ENCODE assay signal across 33 cellular contexts in genomic region chr11:122155001-122155400, GRCh38. TPM values are rescaled to one million over a fixed set of nuclear protein-coding genes. Genes with fewer than 3 reads are reported as not detected.
DNase-seq lines count a peak whose midpoint lies in the region; ATAC-seq, FAIRE-seq and TF ChIP-seq lines count a peak whose summit lies in the region.
"Had no signal": no experiment of that assay in that cellular context is flagged by ENCODE, and none has a peak within 500 bp of the region (broad histone marks: within the 10 kb centered on the region; RNA-seq: fewer than 3 reads in every experiment).

No MANE protein-coding gene starts in this region.

- ATAC-seq in gastrocnemius medialis = no peak
- ATAC-seq in GM21390 (IDR thresholded peaks at IDR 0.05; ENCODE audit: unreplicated experiment) = no peak
- ATAC-seq: left colon, right lobe of liver, WTC11 had no signal

- TF ChIP-seq CTCF in breast epithelium (IDR thresholded peaks at IDR 0.05) (no peak), mammary epithelial cell (conservative IDR thresholded peaks at IDR 0.05 in 1 of 2, IDR thresholded peaks at IDR 0.05 in 1 of 2; ENCODE audit: extremely low read depth in 1 of 2, insufficient read depth in 1 of 2, low read depth in 1 of 2, low read length in 2 of 2) (no peak), astrocyte (IDR thresholded peaks at IDR 0.05; ENCODE audit: insufficient read depth, low read depth, low read length) (no peak), osteocyte (IDR thresholded peaks at IDR 0.05) (no peak), gastrocnemius medialis (IDR thresholded peaks at IDR 0.05 in 4 of 5, conservative IDR thresholded peaks at IDR 0.05 in 1 of 5) (no peak)

- peaks cover 1% of the 10 kb centered on the region for H3K36me3 Mint-ChIP-seq in astrocyte (ENCODE audit: low read depth, unreplicated experiment)
- H3K36me3 Mint-ChIP-seq in osteocyte (ENCODE audit: unreplicated experiment) = no peaks in the 10 kb centered on the region
- H3K36me3 Mint-ChIP-seq: activated naive CD8-positive, alpha-beta T cell treated with anti-CD3 and anti-CD28 coated beads, Interleukin-2, amount 10 ng/mL, durations not matched to agents 7 days and 5 days; CD8-positive, alpha-beta memory T cell; WTC11 had no signal

- H3K9me3 ChIP-seq in breast epithelium = no peaks in the 10 kb centered on the region
- H3K9me3 ChIP-seq in mammary epithelial cell (replicated peaks; ENCODE audit: insufficient read depth, low read length) = no peaks in the 10 kb centered on the region
- H3K9me3 ChIP-seq in astrocyte (ENCODE audit: insufficient read depth, low read depth, low read length) = no peaks in the 10 kb centered on the region
- H3K9me3 ChIP-seq in gastrocnemius medialis = no peaks in the 10 kb centered on the region
- H3K9me3 ChIP-seq: esophagus squamous epithelium, right lobe of liver, stomach had no signal

- H3K9ac ChIP-seq in mammary epithelial cell (ENCODE audit: insufficient read depth, low read length) = no peak overlapping the region
- peak overlapping the region; percentile 39 for H3K9ac ChIP-seq in astrocyte (ENCODE audit: low read length)

- H3K4me2 ChIP-seq in mammary epithelial cell (ENCODE audit: insufficient read depth, low read depth, low read length) (no peak overlapping the region), astrocyte (ENCODE audit: low read length) (peak overlapping the region; percentile 83)

- WGBS in mammary epithelial cell (ENCODE audit: low coverage, missing lambda C conversion rate) = 92% methylated on average over 1 of the region's 1 CpG

- no peak overlapping the region for H3K27ac Mint-ChIP-seq in astrocyte (ENCODE audit: unreplicated experiment)
- H3K27ac Mint-ChIP-seq in osteocyte (ENCODE audit: unreplicated experiment) = peak overlapping the region; percentile 50
- H3K27ac Mint-ChIP-seq: activated naive CD8-positive, alpha-beta T cell treated with anti-CD3 and anti-CD28 coated beads, Interleukin-2, amount 10 ng/mL, durations not matched to agents 7 days and 5 days; activated T-cell treated with anti-CD3 and anti-CD28 coated beads, Interleukin-2, amount 50 U/mL, for 24 hours; CD8-positive, alpha-beta memory T cell; dendritic cell treated with granulocyte-macrophage colony-stimulating factor and Interleukin-4, amounts not matched to agents 40 ng/mL and 50 ng/mL, for 4 days; WTC11 had no signal

- H4K20me1 ChIP-seq in mammary epithelial cell (ENCODE audit: insufficient read depth, low read length) = no peaks in the 10 kb centered on the region
- peaks cover 41% of the 10 kb centered on the region for H4K20me1 ChIP-seq in astrocyte (ENCODE audit: insufficient read depth, low read length)

- FAIRE-seq in astrocyte (lab: Jason Lieb, UNC) = no peak
- FAIRE-seq: endometrium had no signal

- intact Hi-C loops in breast epithelium (cut with DNase I; ENCODE audit: low total_unique reads) (no loop called here), mammary epithelial cell (cut with micrococcal nuclease) (no loop called here), gastrocnemius medialis (cut with DNase I; ENCODE audit: low total_unique reads) (loop anchor here (5.0 kb wide), 1 partner anchor 42 kb away; no protein-coding TSS in a partner anchor)

- dilution Hi-C loops in mammary epithelial cell (cut with HindIII; ENCODE audit: low sequenced_read_pairs) = no loop called here

- H2AFZ ChIP-seq in mammary epithelial cell (ENCODE audit: low read depth, low read length) (no peak overlapping the region), astrocyte (ENCODE audit: low read depth, low read length) (no peak overlapping the region)

- no TSS peak for BruUV-seq in mammary epithelial cell (replicated peaks; lab: Mats Ljungman, UMichigan)

- H3K4me3 Mint-ChIP-seq in astrocyte (ENCODE audit: unreplicated experiment) = no peak overlapping the region
- H3K4me3 Mint-ChIP-seq in osteocyte (ENCODE audit: unreplicated experiment) = no peak overlapping the region
- H3K4me3 Mint-ChIP-seq: activated naive CD8-positive, alpha-beta T cell treated with anti-CD3 and anti-CD28 coated beads, Interleukin-2, amount 10 ng/mL, durations not matched to agents 7 days and 5 days; activated T-cell treated with anti-CD3 and anti-CD28 coated beads, Interleukin-2, amount 50 U/mL, for 24 hours; CD8-positive, alpha-beta memory T cell; dendritic cell treated with granulocyte-macrophage colony-stimulating factor and Interleukin-4, amounts not matched to agents 40 ng/mL and 50 ng/mL, for 4 days; WTC11 had no signal

- H3K27ac ChIP-seq in breast epithelium (peak overlapping the region; percentile 34 to 71), mammary epithelial cell (ENCODE audit: insufficient read depth, low read depth, low read length) (no peak overlapping the region), astrocyte (ENCODE audit: low read depth, low read length) (peak overlapping the region; percentile 94), gastrocnemius medialis (no peak overlapping the region)
- H3K27ac ChIP-seq: right lobe of liver, RWPE1, SK-N-MC had no signal

- H3K4me1 ChIP-seq in breast epithelium (peaks cover 0 to 1% of the 10 kb centered on the region in 2 donors), mammary epithelial cell (ENCODE audit: insufficient read depth, low read length) (peaks cover 27% of the 10 kb centered on the region), astrocyte (ENCODE audit: insufficient read depth, low read length) (peaks cover 78% of the 10 kb centered on the region), gastrocnemius medialis (peaks cover 4 to 7% of the 10 kb centered on the region in 2 donors)

- H3K9me3 Mint-ChIP-seq in astrocyte (ENCODE audit: unreplicated experiment) (no peaks in the 10 kb centered on the region), osteocyte (ENCODE audit: unreplicated experiment) (no peaks in the 10 kb centered on the region)
- H3K9me3 Mint-ChIP-seq: activated naive CD8-positive, alpha-beta T cell treated with anti-CD3 and anti-CD28 coated beads, Interleukin-2, amount 10 ng/mL, durations not matched to agents 7 days and 5 days; activated T-cell treated with anti-CD3 and anti-CD28 coated beads, Interleukin-2, amount 50 U/mL, for 24 hours; dendritic cell treated with granulocyte-macrophage colony-stimulating factor and Interleukin-4, amounts not matched to agents 40 ng/mL and 50 ng/mL, for 4 days; WTC11 had no signal

- H3K27me3 Mint-ChIP-seq in astrocyte (ENCODE audit: low read depth, unreplicated experiment) (no peaks in the 10 kb centered on the region), osteocyte (ENCODE audit: unreplicated experiment) (no peaks in the 10 kb centered on the region)

- peak overlapping the region in 1 of 3 donors; percentile 25 for H3K4me3 ChIP-seq in breast epithelium
- no peak overlapping the region for H3K4me3 ChIP-seq in mammary epithelial cell (replicated peaks in 1 of 3; ENCODE audit: insufficient read depth in 1 of 3, low read depth in 2 of 3, low read length in 3 of 3)
- H3K4me3 ChIP-seq in astrocyte (ENCODE audit: insufficient read depth, low read depth, low read length) = no peak overlapping the region
- H3K4me3 ChIP-seq in gastrocnemius medialis = peak overlapping the region in 2 of 4 donors; percentile 55 to 67
- H3K4me3 ChIP-seq: esophagus squamous epithelium, right lobe of liver, SK-N-MC, stomach had no signal

- no peak for DNase-seq in breast epithelium (ENCODE audit: low spot score in 2 of 2)
- no peak for DNase-seq in mammary epithelial cell
- no peak for DNase-seq in astrocyte (ENCODE audit: low read depth)
- no peak for DNase-seq in osteocyte (ENCODE audit: extremely low spot score, unreplicated experiment)
- no peak for DNase-seq in gastrocnemius medialis
- no peak for DNase-seq in Ammon's horn (ENCODE audit: low spot score)
- DNase-seq in DMS 273 treated with DMSO at 0.1 percent for 48 hours (lab: John Stamatoyannopoulos, UW) = no peak
- DNase-seq: activated CD4-positive, alpha-beta T cell treated with anti-CD3 and anti-CD28 coated beads, Interleukin-2, amount 50 U/mL, for 1 hour; activated gamma-delta T cell treated with Interleukin-2 at 50 U/mL for 16 hours; activated naive CD8-positive, alpha-beta T cell treated with anti-CD3 and anti-CD28 coated beads, Interleukin-2, amount 10 ng/mL, durations not matched to agents 7 days and 5 days; activated T-cell treated with anti-CD3 and anti-CD28 coated beads, Interleukin-2, amount 50 U/mL, for 24 hours; CD8-positive, alpha-beta memory T cell; central memory CD4-positive, alpha-beta T cell; esophagus squamous epithelium; Kasumi-1; left colon; MV-4-11; NCI-H146; NCI-H446; NCI-H774; right lobe of liver; stimulated activated CD4-positive, alpha-beta T cell treated with anti-CD3 and anti-CD28 coated beads, Interleukin-12 subunit alpha, Interleukin-12 subunit beta, amount 100 ng/mL, for 4 hours; stimulated activated CD4-positive, alpha-beta T cell treated with anti-CD3 and anti-CD28 coated beads, Interleukin-2, amount 100 ng/mL, for 48 hours; stomach; trophoblast cell had no signal

- in situ Hi-C loops in mammary epithelial cell (cut with MboI; ENCODE audit: low sequenced_read_pairs in 2 of 2) (loop anchor here in 1 of 2 donors (5.0 to 25.0 kb wide), 2 partner anchors 53 to 693 kb away; partner anchors contain the start of genes SORL1 and SORL1-AS1), gastrocnemius medialis (cut with MboI; ENCODE audit: low sequenced_read_pairs in 4 of 4) (no loop called here)

- no peaks in the 10 kb centered on the region for H3K36me3 ChIP-seq in breast epithelium
- H3K36me3 ChIP-seq in mammary epithelial cell (ENCODE audit: insufficient read depth, low read length) = peaks cover 38% of the 10 kb centered on the region
- peaks cover 69% of the 10 kb centered on the region for H3K36me3 ChIP-seq in astrocyte (ENCODE audit: insufficient read depth, low read length)
- H3K36me3 ChIP-seq in gastrocnemius medialis = no peaks in the 10 kb centered on the region
- H3K36me3 ChIP-seq: esophagus squamous epithelium, right lobe of liver, stomach had no signal

- H3K4me1 Mint-ChIP-seq in astrocyte (ENCODE audit: low read depth, unreplicated experiment) (peaks cover 35% of the 10 kb centered on the region), osteocyte (ENCODE audit: unreplicated experiment) (peaks cover 78% of the 10 kb centered on the region)

- H3K27me3 ChIP-seq in breast epithelium (no peaks in the 10 kb centered on the region), mammary epithelial cell (ENCODE audit: insufficient read depth, low read length) (no peaks in the 10 kb centered on the region), astrocyte (ENCODE audit: insufficient read depth, low read length) (no peaks in the 10 kb centered on the region), gastrocnemius medialis (no peaks in the 10 kb centered on the region)
- H3K27me3 ChIP-seq: right lobe of liver, stomach had no signal

- CTCF ChIA-PET in mammary epithelial cell (lab: Charles Lee; ENCODE audit: low non-redundant PET) = interaction anchor here (0.6 kb wide), 1 partner anchor 22 kb away, joined by 3 read pairs; no protein-coding TSS in a partner anchor

- TF ChIP-seq POLR2A in breast epithelium (IDR thresholded peaks at IDR 0.05) (no peak), gastrocnemius medialis (IDR thresholded peaks at IDR 0.05) (no peak)

- peaks cover 100% of the 10 kb centered on the region for H3K79me2 ChIP-seq in mammary epithelial cell (ENCODE audit: insufficient read depth, low read length)
- peaks cover 100% of the 10 kb centered on the region for H3K79me2 ChIP-seq in astrocyte (ENCODE audit: insufficient read depth, low read length)

RNA-seq across cellular contexts. Expression of gene BLID, which starts 39.0 kb away (rescaled TPM):
- total RNA-seq in breast epithelium (1 to 10 TPM; 2.0 to 2.8 (median 2.4) TPM), mammary epithelial cell (1 to 10 TPM; 5.2 to 5.6 TPM), astrocyte (1.1 and 1.2 TPM in 2 replicates), osteocyte (1.0 and 1.4 TPM in 2 replicates), gastrocnemius medialis (under 1 TPM in 1 of 4 donors, not detected in 3; 0.66 TPM)
- polyA plus RNA-seq in mammary epithelial cell = not detected
- not detected for polyA minus RNA-seq in mammary epithelial cell
- total RNA-seq: activated naive CD8-positive, alpha-beta T cell treated with anti-CD3 and anti-CD28 coated beads, Interleukin-2, amount 10 ng/mL, durations not matched to agents 7 days and 5 days; CD8-positive, alpha-beta memory T cell; esophagus squamous epithelium; left colon; lung microvascular endothelial cell; T-helper 1 cell treated with Interleukin-12 subunit alpha and Interleukin-12 subunit beta and Interleukin-4 antibody, amounts not matched to agents 30 ng/mL and 1 ng/mL, for 36 hours; WTC11 had no signal
- polyA plus RNA-seq: CD8-positive, alpha-beta memory T cell; stomach had no signal

Comparison
In these comparisons a context has a peak if more than half of its experiments do, and no peak if none do; other contexts are left out.
1. H3K27ac ChIP-seq: peak in breast epithelium (2 of 2) and astrocyte (single experiment); none in mammary epithelial cell (single experiment) and gastrocnemius medialis (0 of 4).